26 cellular contexts compared by ENCODE assay signal in genomic region chr1:200329208-200329882, GRCh38.
"Had no signal": no experiment of that assay in that cellular context is flagged by ENCODE, and none has a peak within 500 bp of the region (broad histone marks: within the 10 kb centered on the region; RNA-seq: fewer than 3 reads in every experiment).

No MANE protein-coding gene starts in this region.

- H3K4me3 ChIP-seq: dorsolateral prefrontal cortex, gastroesophageal sphincter, heart left ventricle, hepatocyte, lung, mucosa of descending colon, psoas muscle, sigmoid colon, spleen, stomach, tibial artery had no signal

- H3K4me3 Mint-ChIP-seq: memory B cell; mesothelial cell of epicardium; naive B cell; neural crest cell; stimulated activated naive B cell treated with anti-CD40 and anti-IgM and Interleukin-4, amounts not matched to agents 10 μg/mL and 1 μg/mL and 100 μg/mL, for 72 hours; type B pancreatic cell had no signal

- DNase-seq: dorsolateral prefrontal cortex; effector CD4-positive, alpha-beta T cell; foreskin fibroblast; heart left ventricle; kidney; mucosa of descending colon; naive B cell; psoas muscle; right cardiac atrium; sigmoid colon; spleen; stimulated activated CD4-positive, alpha-beta T cell treated with anti-CD3 and anti-CD28 coated beads, Interleukin-4, amount 100 ng/mL, for 4 hours; stimulated activated naive B cell treated with anti-CD40 and anti-IgM and Interleukin-4, amounts not matched to agents 10 μg/mL and 1 μg/mL and 100 μg/mL, for 72 hours; stomach; tibial artery had no signal

- H3K27ac Mint-ChIP-seq: memory B cell; mesothelial cell of epicardium; stimulated activated naive B cell treated with anti-CD40 and anti-IgM and Interleukin-4, amounts not matched to agents 10 μg/mL and 1 μg/mL and 100 μg/mL, for 72 hours; type B pancreatic cell had no signal

- H3K9me3 ChIP-seq: gastroesophageal sphincter, heart left ventricle, mucosa of descending colon, psoas muscle, sigmoid colon, spleen, stomach, tibial artery had no signal

- ATAC-seq: esophagus mucosa; gastroesophageal sphincter; heart left ventricle; left lobe of liver; mucosa of descending colon; psoas muscle; right cardiac atrium; stimulated activated naive B cell treated with anti-CD40 and anti-IgM and Interleukin-4, amounts not matched to agents 10 μg/mL and 1 μg/mL and 100 μg/mL, for 72 hours had no signal

- H2AFZ ChIP-seq: hepatocyte had no signal

- H3K36me3 Mint-ChIP-seq: memory B cell; mesothelial cell of epicardium; naive B cell; stimulated activated naive B cell treated with anti-CD40 and anti-IgM and Interleukin-4, amounts not matched to agents 10 μg/mL and 1 μg/mL and 100 μg/mL, for 72 hours had no signal

- H3K4me1 ChIP-seq: gastroesophageal sphincter, heart left ventricle, psoas muscle, spleen, stomach, tibial artery had no signal

- H3K36me3 ChIP-seq: gastroesophageal sphincter, heart left ventricle, sigmoid colon, spleen, stomach, tibial artery had no signal

- H3K27me3 ChIP-seq: dorsolateral prefrontal cortex, heart left ventricle, hepatocyte, sigmoid colon, spleen, stomach had no signal

- H3K79me2 ChIP-seq: hepatocyte had no signal

- H3K4me2 ChIP-seq: hepatocyte had no signal

- H3K27ac ChIP-seq: dorsolateral prefrontal cortex, epithelial cell of prostate, gastroesophageal sphincter, heart left ventricle, hepatocyte, psoas muscle, sigmoid colon, spleen, stomach, tibial artery had no signal

- H3K9me3 Mint-ChIP-seq: memory B cell; neural crest cell; stimulated activated naive B cell treated with anti-CD40 and anti-IgM and Interleukin-4, amounts not matched to agents 10 μg/mL and 1 μg/mL and 100 μg/mL, for 72 hours; type B pancreatic cell had no signal

- FAIRE-seq: colon, kidney had no signal
